ENCODE assay signal across 13 cellular contexts in genomic region chr2:86468162-86469033, GRCh38. TPM values are rescaled to one million over a fixed set of nuclear protein-coding genes. Genes with fewer than 3 reads are reported as not detected.
A peak's percentile ranks its signal among the peaks of the same experiment; 100 is the strongest.
DNase-seq lines count a peak whose midpoint lies in the region.
"Had no signal": no experiment of that assay in that cellular context is flagged by ENCODE, and none has a peak within 500 bp of the region (broad histone marks: within the 10 kb centered on the region; RNA-seq: fewer than 3 reads in every experiment).

No MANE protein-coding gene starts in this region.

- peak; percentile 32 for DNase-seq in activated naive CD4-positive, alpha-beta T cell treated with Interleukin-2 at 50 U/mL for 16 hours
- no peak for DNase-seq in activated naive CD4-positive, alpha-beta T cell (lab: John Stamatoyannopoulos, UW)
- DNase-seq in activated CD4-positive, alpha-beta T cell treated with anti-CD3 and anti-CD28 coated beads, Interleukin-2, amount 10 ng/mL, durations not matched to agents 24 days and 14 days, result peak; percentile 84
- peak; percentile 9 to 43 for DNase-seq in stimulated activated CD4-positive, alpha-beta T cell treated with anti-CD3 and anti-CD28 coated beads, Interleukin-4, amount 100 ng/mL, for 4 hours
- DNase-seq in middle frontal gyrus (ENCODE audit: extremely low spot score, low spot score), result no peak
- no peak for DNase-seq in NCI-H1105 (lab: John Stamatoyannopoulos, UW)
- no peak for DNase-seq in amygdala (lab: John Stamatoyannopoulos, UW)
- DNase-seq: COR-L47, NCI-H748 treated with DMSO at 0.1 percent for 48 hours, PC-9 had no signal

- H3K4me3 Mint-ChIP-seq in activated CD4-positive, alpha-beta T cell treated with anti-CD3 and anti-CD28 coated beads, Interleukin-2, amount 10 ng/mL, durations not matched to agents 24 days and 14 days, result peak overlapping the region; percentile 83
- peak overlapping the region; percentile 24 for H3K4me3 Mint-ChIP-seq in activated naive CD8-positive, alpha-beta T cell
- H3K4me3 Mint-ChIP-seq: dendritic cell treated with granulocyte-macrophage colony-stimulating factor and Interleukin-4, amounts not matched to agents 40 ng/mL and 50 ng/mL, for 4 days; stimulated activated memory B cell treated with anti-CD40 and anti-IgM and Interleukin-4, amounts not matched to agents 10 μg/mL and 1 μg/mL and 100 μg/mL, for 72 hours had no signal

- H3K9me3 Mint-ChIP-seq in activated CD4-positive, alpha-beta T cell treated with anti-CD3 and anti-CD28 coated beads, Interleukin-2, amount 10 ng/mL, durations not matched to agents 24 days and 14 days, result no peaks in the 10 kb centered on the region
- H3K9me3 Mint-ChIP-seq in activated naive CD8-positive, alpha-beta T cell (ENCODE audit: low read depth), result no peaks in the 10 kb centered on the region
- H3K9me3 Mint-ChIP-seq: dendritic cell treated with granulocyte-macrophage colony-stimulating factor and Interleukin-4, amounts not matched to agents 40 ng/mL and 50 ng/mL, for 4 days; stimulated activated memory B cell treated with anti-CD40 and anti-IgM and Interleukin-4, amounts not matched to agents 10 μg/mL and 1 μg/mL and 100 μg/mL, for 72 hours had no signal

- peaks cover 80% of the 10 kb centered on the region for H3K36me3 Mint-ChIP-seq in activated CD4-positive, alpha-beta T cell treated with anti-CD3 and anti-CD28 coated beads, Interleukin-2, amount 10 ng/mL, durations not matched to agents 24 days and 14 days (ENCODE audit: low read depth)
- H3K36me3 Mint-ChIP-seq in activated naive CD8-positive, alpha-beta T cell, result peaks cover 7% of the 10 kb centered on the region

- H3K4me1 Mint-ChIP-seq in activated CD4-positive, alpha-beta T cell treated with anti-CD3 and anti-CD28 coated beads, Interleukin-2, amount 10 ng/mL, durations not matched to agents 24 days and 14 days, result peaks cover 62% of the 10 kb centered on the region
- peaks cover 55% of the 10 kb centered on the region for H3K4me1 Mint-ChIP-seq in activated naive CD8-positive, alpha-beta T cell (ENCODE audit: low read depth)

- H3K27ac Mint-ChIP-seq in activated CD4-positive, alpha-beta T cell treated with anti-CD3 and anti-CD28 coated beads, Interleukin-2, amount 10 ng/mL, durations not matched to agents 24 days and 14 days, result peak overlapping the region; percentile 93
- peak overlapping the region; percentile 73 for H3K27ac Mint-ChIP-seq in activated naive CD8-positive, alpha-beta T cell
- H3K27ac Mint-ChIP-seq: dendritic cell treated with granulocyte-macrophage colony-stimulating factor and Interleukin-4, amounts not matched to agents 40 ng/mL and 50 ng/mL, for 4 days had no signal

- no peaks in the 10 kb centered on the region for H3K27me3 Mint-ChIP-seq in activated CD4-positive, alpha-beta T cell treated with anti-CD3 and anti-CD28 coated beads, Interleukin-2, amount 10 ng/mL, durations not matched to agents 24 days and 14 days
- H3K27me3 Mint-ChIP-seq in activated naive CD8-positive, alpha-beta T cell, result no peaks in the 10 kb centered on the region
- H3K27me3 Mint-ChIP-seq: dendritic cell treated with granulocyte-macrophage colony-stimulating factor and Interleukin-4, amounts not matched to agents 40 ng/mL and 50 ng/mL, for 4 days; stimulated activated memory B cell treated with anti-CD40 and anti-IgM and Interleukin-4, amounts not matched to agents 10 μg/mL and 1 μg/mL and 100 μg/mL, for 72 hours had no signal

- intact Hi-C loops in activated CD4-positive, alpha-beta T cell treated with anti-CD3 and anti-CD28 coated beads, Interleukin-2, amount 10 ng/mL, durations not matched to agents 24 days and 14 days (cut with micrococcal nuclease), result loop anchor here (1.0 to 5.0 kb wide), 2 partner anchors 26 to 154 kb away; partner anchors contain the start of gene RNF103

RNA-seq across cellular contexts. Expression of gene KDM3A, which starts 27.2 kb away (rescaled TPM):
- total RNA-seq in activated CD4-positive, alpha-beta T cell treated with anti-CD3 and anti-CD28 coated beads, Interleukin-2, amount 10 ng/mL, durations not matched to agents 24 days and 14 days, result 69.6 and 74.0 TPM in 2 replicates

Comparison
In these comparisons a context has a peak if more than half of its experiments do, and no peak if none do; other contexts are left out.
1. DNase-seq: peak in activated naive CD4-positive, alpha-beta T cell treated with Interleukin-2 at 50 U/mL for 16 hours (single experiment), activated CD4-positive, alpha-beta T cell treated with anti-CD3 and anti-CD28 coated beads, Interleukin-2, amount 10 ng/mL, durations not matched to agents 24 days and 14 days (single experiment) and stimulated activated CD4-positive, alpha-beta T cell treated with anti-CD3 and anti-CD28 coated beads, Interleukin-4, amount 100 ng/mL, for 4 hours (2 of 2); none in activated naive CD4-positive, alpha-beta T cell (0 of 4), middle frontal gyrus (single experiment), NCI-H1105 (single experiment) and amygdala (0 of 56).